Comparison of ENCODE assay signal across 16 cellular contexts in genomic region chr11:71992331-71992730, GRCh38.
"Had no signal": no experiment of that assay in that cellular context is flagged by ENCODE, and none has a peak within 500 bp of the region (broad histone marks: within the 10 kb centered on the region; RNA-seq: fewer than 3 reads in every experiment).

No MANE protein-coding gene starts in this region.

- H3K9me3 ChIP-seq: body of pancreas, prostate gland, right lobe of liver had no signal

- H3K36me3 ChIP-seq: neural progenitor cell, prostate gland, right lobe of liver had no signal

- H3K9ac ChIP-seq: neural progenitor cell had no signal

- H3K4me2 ChIP-seq: hepatocyte, neural progenitor cell had no signal

- H3K27ac ChIP-seq: body of pancreas, foreskin keratinocyte, hepatocyte, neural progenitor cell, prostate gland, WERI-Rb-1 had no signal

- H3K27me3 ChIP-seq: body of pancreas, dorsolateral prefrontal cortex, foreskin keratinocyte, hepatocyte, neural progenitor cell, right lobe of liver had no signal

- H3K4me3 ChIP-seq: body of pancreas, dorsolateral prefrontal cortex, hepatocyte, neural progenitor cell, prostate gland, right lobe of liver had no signal

- H3K4me1 ChIP-seq: body of pancreas, foreskin keratinocyte, neural progenitor cell, prostate gland, right lobe of liver had no signal

- ATAC-seq: body of pancreas; foreskin keratinocyte; stimulated activated effector memory CD8-positive, alpha-beta T cell treated with anti-CD3 and anti-CD28 coated beads, Interleukin-12 subunit alpha, Interleukin-12 subunit beta, amount 100 ng/mL, for 72 hours had no signal

- H3K79me2 ChIP-seq: hepatocyte had no signal

- DNase-seq: activated CD4-positive, alpha-beta T cell treated with anti-CD3 and anti-CD28 coated beads, Interleukin-2, amount 50 U/mL, for 48 hours; activated naive CD4-positive, alpha-beta T cell treated with Interleukin-2 at 50 U/mL for 16 hours; activated naive CD8-positive, alpha-beta T cell treated with anti-CD3 and anti-CD28 coated beads, Interleukin-2, amount 10 ng/mL, durations not matched to agents 7 days and 5 days; body of pancreas; dorsolateral prefrontal cortex; foreskin keratinocyte; mesenchymal stem cell; naive thymus-derived CD4-positive, alpha-beta T cell; right lobe of liver; small intestine; stimulated activated CD4-positive, alpha-beta T cell treated with anti-CD3 and anti-CD28 coated beads, Interleukin-4, amount 100 ng/mL, for 24 hours; WERI-Rb-1 had no signal

- H2AFZ ChIP-seq: hepatocyte, neural progenitor cell had no signal
